17 cellular contexts compared by ENCODE assay signal in genomic region chr10:127679642-127680255, GRCh38. TPM values are rescaled to one million over a fixed set of nuclear protein-coding genes. Genes with fewer than 3 reads are reported as not detected.
A peak's percentile ranks its signal among the peaks of the same experiment; 100 is the strongest.
DNase-seq lines count a peak whose midpoint lies in the region; ATAC-seq, FAIRE-seq and TF ChIP-seq lines count a peak whose summit lies in the region.
"Had no signal": no experiment of that assay in that cellular context is flagged by ENCODE, and none has a peak within 500 bp of the region (broad histone marks: within the 10 kb centered on the region; RNA-seq: fewer than 3 reads in every experiment).

No MANE protein-coding gene starts in this region.

- POLR2A ChIA-PET in MCF 10A (lab: Yijun Ruan, JAX), result no interaction called here

- FAIRE-seq in H54 (lab: Jason Lieb, UNC), result no peak

- DNase-seq in MCF 10A (ENCODE audit: unreplicated experiment) (peak; percentile 27), breast epithelium (ENCODE audit: low spot score in 2 of 2) (no peak), esophagus muscularis mucosa (ENCODE audit: extremely low spot score) (no peak), upper lobe of right lung (no peak), NCI-H1092 (lab: John Stamatoyannopoulos, UW) (no peak), H54 (ENCODE audit: insufficient read length, low spot score) (no peak), GM03348 (ENCODE audit: low spot score) (no peak)
- DNase-seq: activated CD4-positive, alpha-beta memory T cell treated with anti-CD3 and anti-CD28 coated beads, Interleukin-2, amount 10 ng/mL, durations not matched to agents 7 days and 5 days; activated gamma-delta T cell treated with Interleukin-2 at 50 U/mL for 16 hours; DMS79 treated with DMSO at 0.1 percent for 48 hours; immature natural killer cell; NCI-H187 had no signal

- H3F3A ChIP-seq in OCI-LY1 (ENCODE audit: insufficient read depth, low read length), result no peaks in the 10 kb centered on the region

- no peak overlapping the region for H3K4me3 ChIP-seq in breast epithelium
- H3K4me3 ChIP-seq in OCI-LY1 (ENCODE audit: low read depth, low read length, poor library complexity, severe bottlenecking), result no peak overlapping the region
- no peak overlapping the region for H3K4me3 ChIP-seq in esophagus muscularis mucosa
- no peak overlapping the region for H3K4me3 ChIP-seq in upper lobe of right lung

- 79% methylated on average over 3 of the region's 3 CpGs for WGBS in esophagus muscularis mucosa

- TF ChIP-seq CTCF in MCF 10A (IDR thresholded peaks at IDR 0.05; ENCODE audit: unreplicated experiment) (peak; percentile 47), breast epithelium (IDR thresholded peaks at IDR 0.05) (no peak), OCI-LY1 (IDR thresholded peaks at IDR 0.05; ENCODE audit: low read length) (peak; percentile 29; the same call in 1 of the 2 replicates), esophagus muscularis mucosa (IDR thresholded peaks at IDR 0.05) (peak in 2 of 3 experiments; percentile 7 to 10), upper lobe of right lung (IDR thresholded peaks at IDR 0.05) (peak; percentile 29)

- H3K27me3 ChIP-seq in breast epithelium (no peaks in the 10 kb centered on the region), OCI-LY1 (ENCODE audit: insufficient read depth, low read length) (no peaks in the 10 kb centered on the region), esophagus muscularis mucosa (no peaks in the 10 kb centered on the region), upper lobe of right lung (no peaks in the 10 kb centered on the region)

- H3K9me2 ChIP-seq in OCI-LY1 (ENCODE audit: low read depth, low read length), result no peaks in the 10 kb centered on the region

- no peak overlapping the region for H3K27ac ChIP-seq in breast epithelium
- no peak overlapping the region for H3K27ac ChIP-seq in OCI-LY1 (ENCODE audit: low read depth, low read length, poor library complexity, severe bottlenecking)
- H3K27ac ChIP-seq in esophagus muscularis mucosa (replicated peaks in 1 of 4), result no peak overlapping the region
- H3K27ac ChIP-seq in upper lobe of right lung, result no peak overlapping the region

- BruUV-seq in MCF 10A (replicated peaks; lab: Mats Ljungman, UMichigan), result no TSS peak

- H3K4me1 ChIP-seq in breast epithelium (no peaks in the 10 kb centered on the region), OCI-LY1 (ENCODE audit: insufficient read depth, low read length, severe bottlenecking) (no peaks in the 10 kb centered on the region), esophagus muscularis mucosa (no peaks in the 10 kb centered on the region), upper lobe of right lung (no peaks in the 10 kb centered on the region)

- H3K27me3 Mint-ChIP-seq in MCF 10A (ENCODE audit: insufficient read depth, unreplicated experiment), result peaks cover 24% of the 10 kb centered on the region
- H3K27me3 Mint-ChIP-seq: activated CD4-positive, alpha-beta memory T cell treated with anti-CD3 and anti-CD28 coated beads, Interleukin-2, amount 10 ng/mL, durations not matched to agents 7 days and 5 days had no signal

- H3K9me3 ChIP-seq in breast epithelium (no peaks in the 10 kb centered on the region), OCI-LY1 (ENCODE audit: low read length) (no peaks in the 10 kb centered on the region), esophagus muscularis mucosa (no peaks in the 10 kb centered on the region), upper lobe of right lung (no peaks in the 10 kb centered on the region)

- no peak overlapping the region for H2AFZ ChIP-seq in OCI-LY1 (ENCODE audit: low read length)

- intact Hi-C loops in MCF 10A (cut with micrococcal nuclease), result no loop called here
- intact Hi-C loops in breast epithelium (cut with DNase I; ENCODE audit: low total_unique reads), result no loop called here
- intact Hi-C loops in esophagus muscularis mucosa (cut with DNase I), result no loop called here
- intact Hi-C loops in upper lobe of right lung (cut with DNase I), result no loop called here

- H3K4me3 Mint-ChIP-seq in MCF 10A (ENCODE audit: unreplicated experiment), result no peak overlapping the region
- H3K4me3 Mint-ChIP-seq: activated CD4-positive, alpha-beta memory T cell treated with anti-CD3 and anti-CD28 coated beads, Interleukin-2, amount 10 ng/mL, durations not matched to agents 7 days and 5 days; central memory CD8-positive, alpha-beta T cell; immature natural killer cell had no signal

- no peaks in the 10 kb centered on the region for H3K36me3 ChIP-seq in breast epithelium
- no peaks in the 10 kb centered on the region for H3K36me3 ChIP-seq in OCI-LY1 (ENCODE audit: insufficient read depth, low read length)
- H3K36me3 ChIP-seq in esophagus muscularis mucosa, result no peaks in the 10 kb centered on the region
- no peaks in the 10 kb centered on the region for H3K36me3 ChIP-seq in upper lobe of right lung

- no peak overlapping the region for H3K4me2 ChIP-seq in OCI-LY1 (ENCODE audit: low read length)

- H3K27ac Mint-ChIP-seq in MCF 10A (ENCODE audit: low read depth, unreplicated experiment), result no peak overlapping the region
- H3K27ac Mint-ChIP-seq: activated CD4-positive, alpha-beta memory T cell treated with anti-CD3 and anti-CD28 coated beads, Interleukin-2, amount 10 ng/mL, durations not matched to agents 7 days and 5 days; immature natural killer cell had no signal

- H4K20me1 ChIP-seq in OCI-LY1 (ENCODE audit: insufficient read depth, low read length), result no peaks in the 10 kb centered on the region

- H3K4me1 Mint-ChIP-seq in MCF 10A (ENCODE audit: insufficient read depth, unreplicated experiment), result no peaks in the 10 kb centered on the region
- H3K4me1 Mint-ChIP-seq: activated CD4-positive, alpha-beta memory T cell treated with anti-CD3 and anti-CD28 coated beads, Interleukin-2, amount 10 ng/mL, durations not matched to agents 7 days and 5 days; central memory CD8-positive, alpha-beta T cell; immature natural killer cell had no signal

- ATAC-seq in upper lobe of right lung, result no peak

- CTCF ChIA-PET in MCF 10A (lab: Yijun Ruan, JAX), result interaction anchor here (0.7 to 1.4 kb wide), 4 partner anchors 9 to 15 kb away, joined by 3 to 4 read pairs (median 3); no protein-coding TSS in a partner anchor

- TF ChIP-seq EP300 in esophagus muscularis mucosa (IDR thresholded peaks at IDR 0.05), result no peak

- H3K36me3 Mint-ChIP-seq in MCF 10A (ENCODE audit: insufficient read depth, unreplicated experiment), result no peaks in the 10 kb centered on the region
- H3K36me3 Mint-ChIP-seq: immature natural killer cell had no signal

- H3K9ac ChIP-seq in OCI-LY1 (ENCODE audit: low read length), result no peak overlapping the region

- H3K79me2 ChIP-seq in OCI-LY1 (ENCODE audit: insufficient read depth, low read length), result no peaks in the 10 kb centered on the region

- no peak for TF ChIP-seq POLR2A in breast epithelium (IDR thresholded peaks at IDR 0.05)
- no peak for TF ChIP-seq POLR2A in esophagus muscularis mucosa (IDR thresholded peaks at IDR 0.05; ENCODE audit: low read depth)
- TF ChIP-seq POLR2A in H54 (IDR thresholded peaks at IDR 0.05; ENCODE audit: low read depth, low read length), result no peak

- H3K9me3 Mint-ChIP-seq in MCF 10A (ENCODE audit: unreplicated experiment), result no peaks in the 10 kb centered on the region
- H3K9me3 Mint-ChIP-seq: activated CD4-positive, alpha-beta memory T cell treated with anti-CD3 and anti-CD28 coated beads, Interleukin-2, amount 10 ng/mL, durations not matched to agents 7 days and 5 days had no signal

RNA-seq across cellular contexts. Expression of gene FOXI2, which starts 57.2 kb away (rescaled TPM):
- total RNA-seq in MCF 10A (2022) (not detected in 2 replicates), breast epithelium (under 1 TPM in 1 of 3 donors, not detected in 2; 0.16 TPM), esophagus muscularis mucosa (under 1 TPM; 0.13 to 0.42 (median 0.17) TPM), upper lobe of right lung (not detected)
- total RNA-seq: activated CD4-positive, alpha-beta memory T cell treated with anti-CD3 and anti-CD28 coated beads, Interleukin-2, amount 10 ng/mL, durations not matched to agents 7 days and 5 days; HT-29; myocyte; T-helper 1 cell treated with Interleukin-12 subunit alpha and Interleukin-12 subunit beta and Interleukin-4 antibody, amounts not matched to agents 30 ng/mL and 1 ng/mL, for 36 hours had no signal

Comparison
In these comparisons a context has a peak if more than half of its experiments do, and no peak if none do; other contexts are left out.
1. CTCF ChIP-seq: peak in MCF 10A (single experiment), OCI-LY1 (single experiment), esophagus muscularis mucosa (2 of 3) and upper lobe of right lung (single experiment); none in breast epithelium (0 of 3).